Comparison of ENCODE assay signal across 1 cellular context in genomic region chr14:35112641-35113040, GRCh38.
A peak's percentile ranks its signal among the peaks of the same experiment; 100 is the strongest.
TF ChIP-seq lines count a peak whose summit lies in the region.

No MANE protein-coding gene starts in this region.

TF ChIP-seq in HepG2, 621 proteins besides CTCF, POLR2A, EP300 and RAD21:
- no peak for TF ChIP-seq ZBTB14 (CRISPR knock-in tag; IDR thresholded peaks at IDR 0.05)
- 0 out of 2 replicates have a peak, but pooled peaks have one; percentile 32 for TF ChIP-seq ZNF878 (CRISPR knock-in tag; IDR thresholded peaks at IDR 0.05)
